In the genomic region with DNA sequence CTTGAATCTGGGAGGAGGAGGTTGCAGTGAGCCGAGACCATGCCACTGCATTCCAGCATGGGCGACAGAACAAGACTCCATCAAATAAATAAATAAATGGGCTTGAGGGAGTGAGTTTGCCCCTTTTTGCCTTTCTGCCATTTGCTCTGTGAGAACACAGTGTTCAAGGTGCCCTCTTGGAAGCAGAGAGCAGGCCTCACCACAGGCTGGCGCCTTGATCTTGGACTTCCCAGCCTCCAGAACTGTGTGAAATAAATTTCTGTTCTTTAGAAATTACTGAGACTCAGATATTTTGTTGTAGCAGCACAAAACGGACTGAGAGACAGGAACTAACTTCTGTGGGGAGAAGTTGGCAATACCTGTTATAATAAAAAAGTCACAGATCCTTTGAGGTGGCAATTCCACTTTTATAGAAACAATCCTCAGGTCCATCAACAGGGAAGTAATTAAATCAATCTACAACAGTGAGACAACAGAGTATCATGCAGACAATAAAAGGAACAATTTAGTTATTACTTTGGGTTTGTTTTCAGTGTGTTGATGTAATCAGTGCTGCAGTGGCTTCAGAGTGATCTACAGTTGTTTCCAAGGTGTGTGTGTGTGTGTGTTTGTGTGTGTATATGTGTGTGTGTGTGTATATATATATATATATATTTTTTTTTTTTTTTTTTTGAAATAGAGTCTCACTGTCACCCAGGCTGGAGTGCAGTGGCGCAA, we compare ENCODE assay signal across 16 cellular contexts. TPM values are rescaled to one million over a fixed set of nuclear protein-coding genes. Genes with fewer than 3 reads are reported as not detected.
DNase-seq lines count a peak whose midpoint lies in the region; ATAC-seq, FAIRE-seq and TF ChIP-seq lines count a peak whose summit lies in the region.
"Had no signal": no experiment of that assay in that cellular context is flagged by ENCODE, and none has a peak within 500 bp of the region (broad histone marks: within the 10 kb centered on the region; RNA-seq: fewer than 3 reads in every experiment).

No MANE protein-coding gene starts in this region.

- intact Hi-C loops in HepG2 (cut with micrococcal nuclease; ENCODE audit: unreplicated experiment) (loop anchor here (5.0 kb wide), 1 partner anchor 215 kb away; no protein-coding TSS in a partner anchor), right lobe of liver (cut with DNase I) (no loop called here)

- H3K9me3 Mint-ChIP-seq in naive B cell: peaks cover 0 to 5% (median 0%) of the 10 kb centered on the region in 7 donors
- H3K9me3 Mint-ChIP-seq in natural killer cell treated with Interleukin-12 subunit alpha and Interleukin-12 subunit beta and Interleukin-15 and Interleukin-18, amount 100 ng/mL, for 72 hours: no peaks in the 10 kb centered on the region
- H3K9me3 Mint-ChIP-seq: CD4-positive, CD25-positive, alpha-beta regulatory T cell had no signal

- H3F3A ChIP-seq in SU-DHL-6 (ENCODE audit: insufficient read depth): peaks cover 33% of the 10 kb centered on the region

- DNase-seq in HepG2 (ENCODE audit: low spot score) (no peak), right lobe of liver (no peak), naive B cell (no peak), urothelium cell line (ENCODE audit: low spot score) (no peak), retina (no peak)
- no peak for DNase-seq in natural killer cell treated with Interleukin-12 subunit alpha and Interleukin-12 subunit beta and Interleukin-15 and Interleukin-18, amount 100 ng/mL, for 72 hours (ENCODE audit: low spot score)
- DNase-seq: 8988T; AML-193; CD4-positive, CD25-positive, alpha-beta regulatory T cell; DMS53; GF-D8 had no signal

- no peaks in the 10 kb centered on the region for H3K36me3 ChIP-seq in HepG2 (replicated peaks in 1 of 2; ENCODE audit: control insufficient read depth in 1 of 2, insufficient read depth in 2 of 2, low read length in 2 of 2)
- H3K36me3 ChIP-seq in right lobe of liver: no peaks in the 10 kb centered on the region
- H3K36me3 ChIP-seq in SU-DHL-6 (ENCODE audit: low read length): no peaks in the 10 kb centered on the region

- peaks cover 6 to 11% of the 10 kb centered on the region in 2 donors for H3K36me3 Mint-ChIP-seq in naive B cell
- H3K36me3 Mint-ChIP-seq in natural killer cell treated with Interleukin-12 subunit alpha and Interleukin-12 subunit beta and Interleukin-15 and Interleukin-18, amount 100 ng/mL, for 72 hours: no peaks in the 10 kb centered on the region

- no peaks in the 10 kb centered on the region for H3K9me3 ChIP-seq in HepG2 (ENCODE audit: low read length)
- no peaks in the 10 kb centered on the region for H3K9me3 ChIP-seq in right lobe of liver
- no peaks in the 10 kb centered on the region for H3K9me3 ChIP-seq in SU-DHL-6 (ENCODE audit: insufficient read depth, low read length)

- FAIRE-seq in HepG2 (lab: Jason Lieb, UNC) (no peak), urothelium cell line (lab: Jason Lieb, UNC) (peak; percentile 9)

- no TSS peak for BruUV-seq in HepG2 (replicated peaks; lab: Mats Ljungman, UMichigan)

- H2AFZ ChIP-seq in HepG2 (ENCODE audit: low read length) (no peak overlapping the region), SU-DHL-6 (ENCODE audit: low read depth, low read length, severe bottlenecking) (no peak overlapping the region)

- H3K4me1 Mint-ChIP-seq in naive B cell: peaks cover 34 to 55% (median 53%) of the 10 kb centered on the region in 3 donors
- H3K4me1 Mint-ChIP-seq in natural killer cell treated with Interleukin-12 subunit alpha and Interleukin-12 subunit beta and Interleukin-15 and Interleukin-18, amount 100 ng/mL, for 72 hours (ENCODE audit: low read depth in 2 of 2): peaks cover 8 to 13% of the 10 kb centered on the region in 2 donors

- no peak for TF ChIP-seq CTCF in HepG2 (CRISPR knock-in tag; IDR thresholded peaks at IDR 0.05)
- TF ChIP-seq CTCF in right lobe of liver (IDR thresholded peaks at IDR 0.05): no peak
- TF ChIP-seq CTCF in SU-DHL-6 (IDR thresholded peaks at IDR 0.05; ENCODE audit: insufficient read depth, low read length, poor library complexity, severe bottlenecking): no peak

- no peaks in the 10 kb centered on the region for H3K9me2 ChIP-seq in SU-DHL-6 (replicated peaks; ENCODE audit: insufficient read depth, low read length)

- no peak overlapping the region for H3K27ac ChIP-seq in HepG2 (ENCODE audit: extremely low read length, insufficient read depth, low read length)
- H3K27ac ChIP-seq in right lobe of liver: no peak overlapping the region
- H3K27ac ChIP-seq in SU-DHL-6 (ENCODE audit: low read depth, low read length): peak overlapping the region; percentile 37; the same call in 1 of the 2 replicates
- H3K27ac ChIP-seq: BLaER1 treated with 17β-estradiol and CSF1 and Interleukin-3, amounts not matched to agents 10 nM and 100 nM had no signal

- CTCF ChIA-PET in HepG2 (lab: Yijun Ruan, JAX; ENCODE audit: low intra/inter-chr PET ratio, low total read pairs): no interaction called here

- H3K27me3 ChIP-seq in HepG2 (ENCODE audit: control insufficient read depth in 1 of 2, insufficient read depth in 2 of 2, low read length in 2 of 2) (no peaks in the 10 kb centered on the region; a peak in 1 of 5 replicates), right lobe of liver (no peaks in the 10 kb centered on the region), SU-DHL-6 (ENCODE audit: low read length) (no peaks in the 10 kb centered on the region)
- H3K27me3 ChIP-seq: BLaER1 treated with 17β-estradiol and CSF1 and Interleukin-3, amounts not matched to agents 10 nM and 100 nM had no signal

- no peak overlapping the region for H3K4me3 ChIP-seq in HepG2 (replicated peaks in 1 of 3; ENCODE audit: insufficient read depth in 1 of 3, low read depth in 2 of 3, low read length in 3 of 3)
- no peak overlapping the region for H3K4me3 ChIP-seq in right lobe of liver
- no peak overlapping the region for H3K4me3 ChIP-seq in SU-DHL-6 (ENCODE audit: insufficient read depth, low read length, poor library complexity, severe bottlenecking)
- H3K4me3 ChIP-seq: BLaER1 treated with 17β-estradiol and CSF1 and Interleukin-3, amounts not matched to agents 10 nM and 100 nM had no signal

- H3K4me3 Mint-ChIP-seq in naive B cell: peak overlapping the region in 3 of 8 donors; percentile 9 to 21 (median 10)
- no peak overlapping the region for H3K4me3 Mint-ChIP-seq in natural killer cell treated with Interleukin-12 subunit alpha and Interleukin-12 subunit beta and Interleukin-15 and Interleukin-18, amount 100 ng/mL, for 72 hours
- H3K4me3 Mint-ChIP-seq: CD4-positive, CD25-positive, alpha-beta regulatory T cell had no signal

- TF ChIP-seq RAD21 in HepG2 (CRISPR knock-in tag; IDR thresholded peaks at IDR 0.05): no peak

- WGBS in HepG2 (ENCODE audit: low lambda C conversion rate): 94% methylated on average over 5 of the region's 5 CpGs
- 94% methylated on average over 4 of the region's 5 CpGs for WGBS in right lobe of liver (ENCODE audit: insufficient coverage, low coverage, low lambda C conversion rate, missing lambda C conversion rate)

- no peak overlapping the region for H3K9ac ChIP-seq in HepG2 (ENCODE audit: insufficient read depth, low read depth, low read length)
- H3K9ac ChIP-seq in SU-DHL-6 (ENCODE audit: low read length): no peak overlapping the region
- H3K9ac ChIP-seq: BLaER1 treated with 17β-estradiol and CSF1 and Interleukin-3, amounts not matched to agents 10 nM and 100 nM had no signal

- TF ChIP-seq EP300 in HepG2 (IDR thresholded peaks at IDR 0.05; ENCODE audit: low read depth in 2 of 2, low read length in 2 of 2) (no peak), HepG2 (CRISPR knock-in tag; IDR thresholded peaks at IDR 0.05; ENCODE audit: borderline replicate concordance) (no peak)

- H3K4me1 ChIP-seq in HepG2 (ENCODE audit: insufficient read depth, low read length) (peaks cover 20% of the 10 kb centered on the region), right lobe of liver (peaks cover 0 to 30% (median 6%) of the 10 kb centered on the region in 4 donors)

- H3K79me2 ChIP-seq in HepG2 (ENCODE audit: insufficient read depth, low read length) (no peaks in the 10 kb centered on the region), SU-DHL-6 (ENCODE audit: insufficient read depth, low read length) (0 out of 2 replicates have a peak, but pooled peaks cover 2% of the 10 kb centered on the region)

- H3K27ac Mint-ChIP-seq in naive B cell: peak overlapping the region in 4 of 6 donors; percentile 60 to 88 (median 70)
- H3K27ac Mint-ChIP-seq in natural killer cell treated with Interleukin-12 subunit alpha and Interleukin-12 subunit beta and Interleukin-15 and Interleukin-18, amount 100 ng/mL, for 72 hours: no peak overlapping the region

- TF ChIP-seq POLR2A in HepG2 (IDR thresholded peaks at IDR 0.05; ENCODE audit: insufficient read depth in 1 of 2, low read depth in 2 of 2, low read length in 2 of 2) (no peak), right lobe of liver (IDR thresholded peaks at IDR 0.05) (no peak)

- no peak for ATAC-seq in HepG2
- ATAC-seq in right lobe of liver: no peak
- ATAC-seq in naive B cell (ENCODE audit: low read depth in 2 of 2): no peak
- ATAC-seq in HG03135 (IDR thresholded peaks at IDR 0.05; ENCODE audit: unreplicated experiment): no peak
- no peak for ATAC-seq in natural killer cell treated with Interleukin-12 subunit alpha and Interleukin-12 subunit beta and Interleukin-15 and Interleukin-18, amount 100 ng/mL, for 72 hours
- ATAC-seq: HCT116 had no signal

- H3K4me2 ChIP-seq in HepG2 (ENCODE audit: low read depth, low read length) (no peak overlapping the region), SU-DHL-6 (ENCODE audit: low read depth, low read length, poor library complexity, severe bottlenecking) (no peak overlapping the region)
- H3K4me2 ChIP-seq: BLaER1 treated with 17β-estradiol and CSF1 and Interleukin-3, amounts not matched to agents 10 nM and 100 nM had no signal

- POLR2A ChIA-PET in HepG2 (lab: Yijun Ruan, JAX): no interaction called here

- no peaks in the 10 kb centered on the region for H4K20me1 ChIP-seq in HepG2 (ENCODE audit: insufficient read depth, low read length)
- no peaks in the 10 kb centered on the region for H4K20me1 ChIP-seq in SU-DHL-6 (ENCODE audit: low read depth, low read length)

- no peaks in the 10 kb centered on the region for H3K27me3 Mint-ChIP-seq in naive B cell
- H3K27me3 Mint-ChIP-seq in natural killer cell treated with Interleukin-12 subunit alpha and Interleukin-12 subunit beta and Interleukin-15 and Interleukin-18, amount 100 ng/mL, for 72 hours: no peaks in the 10 kb centered on the region
- H3K27me3 Mint-ChIP-seq: CD4-positive, CD25-positive, alpha-beta regulatory T cell had no signal

- in situ Hi-C loops in HepG2 (cut with HindIII; ENCODE audit: extremely low pct_ligation_motif_present, low pct_unique_long_range_greater_than_20kb): loop anchor here (5.0 kb wide), 1 partner anchor 130 kb away; a partner anchor contains a TSS

RNA-seq across cellular contexts. Expression of a gene that starts 24.5 kb away (rescaled TPM):
- total RNA-seq in HepG2 (2016; rRNA removed; fragmentation: Illumina TruSeq; extraction: Trizol) (44.5 and 47.6 TPM in 2 replicates), right lobe of liver (10 to 100 TPM; 11.7 to 31.7 (median 21.8) TPM)
- total RNA-seq in HepG2 (2016; cell fraction: cytosol; rRNA removed; fragmentation: Illumina TruSeq; extraction: Trizol; ENCODE audit: low read depth): 153 and 165 TPM in 2 replicates
- total RNA-seq in HepG2 (2016; cell fraction: insoluble cytoplasmic fraction; rRNA removed; fragmentation: Illumina TruSeq; extraction: Trizol): 46.5 and 47.5 TPM in 2 replicates
- 152 and 172 TPM in 2 replicates for total RNA-seq in HepG2 (2016; cell fraction: membrane; rRNA removed; fragmentation: Illumina TruSeq; extraction: Trizol)
- 15.9 and 17.5 TPM in 2 replicates for total RNA-seq in HepG2 (2016; cell fraction: nucleus; rRNA removed; fragmentation: Illumina TruSeq; extraction: Trizol)
- polyA plus RNA-seq in HepG2 (2011; rRNA removed) (30.8 and 31.0 TPM in 2 replicates), naive B cell (ENCODE audit: low read depth in 6 of 6) (100 to 1,000 TPM in 4 of 6 donors, 10 to 100 TPM in 2; 74.7 to 219 (median 103) TPM)
- polyA plus RNA-seq in HepG2 (2011; cell fraction: cytosol; rRNA removed): 38.5 and 44.2 TPM in 2 replicates
- polyA plus RNA-seq in HepG2 (2011; cell fraction: nucleus; rRNA removed): 16.9 and 18.1 TPM in 2 replicates
- polyA plus RNA-seq in HepG2 (2012): 31.8 and 34.8 TPM in 2 replicates
- 204 and 234 TPM in 2 replicates for polyA plus RNA-seq in HepG2 (2016; cell fraction: cytosol; fragmentation: Illumina TruSeq; extraction: Trizol; ENCODE audit: low read depth)
- 54.1 and 61.3 TPM in 2 replicates for polyA plus RNA-seq in HepG2 (2016; cell fraction: insoluble cytoplasmic fraction; fragmentation: Illumina TruSeq; extraction: Trizol; ENCODE audit: low read depth)
- 173 and 198 TPM in 2 replicates for polyA plus RNA-seq in HepG2 (2016; cell fraction: membrane; fragmentation: Illumina TruSeq; extraction: Trizol; ENCODE audit: low read depth)
- polyA plus RNA-seq in HepG2 (2016; cell fraction: nucleus; fragmentation: Illumina TruSeq; extraction: Trizol; ENCODE audit: insufficient read depth, low read depth): 31.1 and 35.7 TPM in 2 replicates
- 5.9 and 22.6 TPM in 2 replicates for polyA minus RNA-seq in HepG2 (2011; rRNA and poly(A)+ RNA removed; ENCODE audit: low replicate concordance)
- polyA minus RNA-seq in HepG2 (2011; cell fraction: cytosol; rRNA and poly(A)+ RNA removed): 13.4 and 14.9 TPM in 2 replicates
- polyA minus RNA-seq in HepG2 (2011; cell fraction: nucleus; rRNA and poly(A)+ RNA removed): 9.3 and 9.9 TPM in 2 replicates
- total RNA-seq in natural killer cell treated with Interleukin-12 subunit alpha and Interleukin-12 subunit beta and Interleukin-15 and Interleukin-18, amount 100 ng/mL, for 72 hours: 1 to 10 TPM; 2.4 to 3.4 TPM

RNA-seq across cellular contexts. Expression of a gene that starts 44.6 kb away (rescaled TPM):
- 2.5 and 2.7 TPM in 2 replicates for total RNA-seq in HepG2 (2016; rRNA removed; fragmentation: Illumina TruSeq; extraction: Trizol)
- 1.3 and 2.8 TPM in 2 replicates for total RNA-seq in HepG2 (2016; cell fraction: cytosol; rRNA removed; fragmentation: Illumina TruSeq; extraction: Trizol; ENCODE audit: low read depth)
- 2.0 and 2.9 TPM in 2 replicates for total RNA-seq in HepG2 (2016; cell fraction: insoluble cytoplasmic fraction; rRNA removed; fragmentation: Illumina TruSeq; extraction: Trizol)
- total RNA-seq in HepG2 (2016; cell fraction: membrane; rRNA removed; fragmentation: Illumina TruSeq; extraction: Trizol): 1.9 and 2.5 TPM in 2 replicates
- 1.4 and 1.6 TPM in 2 replicates for total RNA-seq in HepG2 (2016; cell fraction: nucleus; rRNA removed; fragmentation: Illumina TruSeq; extraction: Trizol)
- polyA plus RNA-seq in HepG2 (2011; rRNA removed): 9.8 and 11.3 TPM in 2 replicates
- 9.6 and 12.4 TPM in 2 replicates for polyA plus RNA-seq in HepG2 (2011; cell fraction: cytosol; rRNA removed)
- polyA plus RNA-seq in HepG2 (2011; cell fraction: nucleus; rRNA removed): 13.3 and 16.8 TPM in 2 replicates
- polyA plus RNA-seq in HepG2 (2012): 5.1 and 6.0 TPM in 2 replicates
- polyA plus RNA-seq in HepG2 (2016; cell fraction: cytosol; fragmentation: Illumina TruSeq; extraction: Trizol; ENCODE audit: low read depth): 2.7 and 3.0 TPM in 2 replicates
- polyA plus RNA-seq in HepG2 (2016; cell fraction: insoluble cytoplasmic fraction; fragmentation: Illumina TruSeq; extraction: Trizol; ENCODE audit: low read depth): 4.0 and 4.3 TPM in 2 replicates
- 3.2 TPM in 2 replicates for polyA plus RNA-seq in HepG2 (2016; cell fraction: membrane; fragmentation: Illumina TruSeq; extraction: Trizol; ENCODE audit: low read depth)
- polyA plus RNA-seq in HepG2 (2016; cell fraction: nucleus; fragmentation: Illumina TruSeq; extraction: Trizol; ENCODE audit: insufficient read depth, low read depth): 4.3 and 4.8 TPM in 2 replicates
- polyA minus RNA-seq in HepG2 (2011; rRNA and poly(A)+ RNA removed; ENCODE audit: low replicate concordance): 7.0 and 23.8 TPM in 2 replicates
- 2.5 and 2.9 TPM in 2 replicates for polyA minus RNA-seq in HepG2 (2011; cell fraction: cytosol; rRNA and poly(A)+ RNA removed)
- 2.5 and 2.8 TPM in 2 replicates for polyA minus RNA-seq in HepG2 (2011; cell fraction: nucleus; rRNA and poly(A)+ RNA removed)
- 1 to 10 TPM; 2.2 to 8.6 (median 3.7) TPM for total RNA-seq in right lobe of liver
- 1 to 10 TPM; 1.7 to 7.6 (median 4.6) TPM for polyA plus RNA-seq in naive B cell (ENCODE audit: low read depth in 6 of 6)
- total RNA-seq in natural killer cell treated with Interleukin-12 subunit alpha and Interleukin-12 subunit beta and Interleukin-15 and Interleukin-18, amount 100 ng/mL, for 72 hours: 10 to 100 TPM; 31.9 to 42.7 TPM
- total RNA-seq: HT-29 had no signal

Comparison
In these comparisons a context has a peak if more than half of its experiments do, and no peak if none do; other contexts are left out.
1. H3K27ac Mint-ChIP-seq: peak in naive B cell (4 of 6); none in natural killer cell treated with Interleukin-12 subunit alpha and Interleukin-12 subunit beta and Interleukin-15 and Interleukin-18, amount 100 ng/mL, for 72 hours (0 of 2).